ENCODE assay signal across 1 cellular context in genomic region chr7:127107601-127108007, GRCh38.
TF ChIP-seq lines count a peak whose summit lies in the region.

No MANE protein-coding gene starts in this region.

TF ChIP-seq in K562, 482 proteins besides CTCF, POLR2A, EP300 and RAD21 (continued from another document and continues in another):
- TF ChIP-seq TGIF2 (CRISPR knock-in tag; IDR thresholded peaks at IDR 0.05) = no peak
- no peak for TF ChIP-seq THRB (CRISPR knock-in tag; conservative IDR thresholded peaks at IDR 0.05)
- no peak for TF ChIP-seq CLOCK (CRISPR knock-in tag; IDR thresholded peaks at IDR 0.05; ENCODE audit: borderline replicate concordance)
- TF ChIP-seq DDX20 (tag; IDR thresholded peaks at IDR 0.05; ENCODE audit: low read depth) = peak; percentile 59; the same call in 1 of the 2 replicates
- no peak for TF ChIP-seq IRF1 (CRISPR knock-in tag; IDR thresholded peaks at IDR 0.05; ENCODE audit: borderline replicate concordance)
- TF ChIP-seq ZNF644 (tag; IDR thresholded peaks at IDR 0.05; ENCODE audit: low read depth) = peak; percentile 91; the same call in 1 of the 2 replicates
- no peak for TF ChIP-seq TRIM24 (IDR thresholded peaks at IDR 0.05)
- TF ChIP-seq FOXK2 (conservative IDR thresholded peaks at IDR 0.05 in 1 of 2, IDR thresholded peaks at IDR 0.05 in 1 of 2; ENCODE audit: low read depth in 2 of 2) = no peak
- no peak for TF ChIP-seq LEF1 (IDR thresholded peaks at IDR 0.05)
- peak; percentile 92; the same call in 1 of the 2 replicates for TF ChIP-seq DMBX1 (CRISPR knock-in tag; IDR thresholded peaks at IDR 0.05; ENCODE audit: borderline replicate concordance)
- no peak for TF ChIP-seq ZNF551 (CRISPR knock-in tag; IDR thresholded peaks at IDR 0.05)
- TF ChIP-seq ZNF584 (CRISPR knock-in tag; IDR thresholded peaks at IDR 0.05; ENCODE audit: low read depth) = 0 out of 2 replicates have a peak, but pooled peaks have one; percentile 68
- TF ChIP-seq E2F5 (CRISPR knock-in tag; IDR thresholded peaks at IDR 0.05) = no peak
- no peak for TF ChIP-seq EGR1 (conservative IDR thresholded peaks at IDR 0.05)
- no peak for TF ChIP-seq SIRT6 (IDR thresholded peaks at IDR 0.05; ENCODE audit: low read depth, low read length)
- TF ChIP-seq REST (CRISPR knock-in tag; IDR thresholded peaks at IDR 0.05; ENCODE audit: low read depth) = peak; percentile 99
- TF ChIP-seq ZNF668 (CRISPR knock-in tag; IDR thresholded peaks at IDR 0.05) = peak; percentile 45; the same call in 1 of the 2 replicates
- no peak for TF ChIP-seq TCFL5 (CRISPR knock-in tag; conservative IDR thresholded peaks at IDR 0.05)
- TF ChIP-seq MEIS2 (IDR thresholded peaks at IDR 0.05; ENCODE audit: partially characterized antibody) = no peak
- TF ChIP-seq MCM5 (IDR thresholded peaks at IDR 0.05; ENCODE audit: low read depth) = no peak
- no peak for TF ChIP-seq ZNF436 (CRISPR knock-in tag; IDR thresholded peaks at IDR 0.05)
- no peak for TF ChIP-seq DLX4 (CRISPR knock-in tag; IDR thresholded peaks at IDR 0.05)
- TF ChIP-seq SLC30A9 (CRISPR knock-in tag; IDR thresholded peaks at IDR 0.05) = no peak
- no peak for TF ChIP-seq ILK (tag; IDR thresholded peaks at IDR 0.05; ENCODE audit: borderline replicate concordance, low read depth)
- no peak for TF ChIP-seq SRSF7 (optimal IDR thresholded peaks at IDR 0.05; ENCODE audit: low read depth, low read length)
- peak; percentile 73; the same call in 1 of the 2 replicates for TF ChIP-seq ZNF583 (CRISPR knock-in tag; IDR thresholded peaks at IDR 0.05)
- no peak for TF ChIP-seq MAFK (IDR thresholded peaks at IDR 0.05; ENCODE audit: low read length)
- TF ChIP-seq U2AF2 (optimal IDR thresholded peaks at IDR 0.05; ENCODE audit: low read depth, low read length) = no peak
- no peak for TF ChIP-seq ATF7 (IDR thresholded peaks at IDR 0.05)
- TF ChIP-seq ETV5 (CRISPR knock-in tag; IDR thresholded peaks at IDR 0.05; ENCODE audit: low read depth) = no peak
- no peak for TF ChIP-seq SETDB1 (IDR thresholded peaks at IDR 0.05; ENCODE audit: low read length)
- peak; percentile 97 for TF ChIP-seq CHAMP1 (IDR thresholded peaks at IDR 0.05)
- TF ChIP-seq TOE1 (IDR thresholded peaks at IDR 0.05; ENCODE audit: borderline replicate concordance) = no peak
- TF ChIP-seq TOE1 (CRISPR knock-in tag; IDR thresholded peaks at IDR 0.05; ENCODE audit: borderline replicate concordance, low read depth) = no peak
- no peak for TF ChIP-seq ZNF407 (IDR thresholded peaks at IDR 0.05; ENCODE audit: low read depth)
- TF ChIP-seq ZNF766 (CRISPR knock-in tag; conservative IDR thresholded peaks at IDR 0.05) = peak; percentile 94
- TF ChIP-seq ZBTB17 (CRISPR knock-in tag; IDR thresholded peaks at IDR 0.05) = no peak
- TF ChIP-seq ZNF23 (CRISPR knock-in tag; IDR thresholded peaks at IDR 0.05) = 0 out of 2 replicates have a peak, but pooled peaks have one; percentile 60
- TF ChIP-seq CHD4 (IDR thresholded peaks at IDR 0.05; ENCODE audit: insufficient read depth, insufficient replicate concordance, low read depth, low read length, poor library complexity, severe bottlenecking) = no peak
- TF ChIP-seq SMARCA4 (IDR thresholded peaks at IDR 0.05) = no peak
- TF ChIP-seq HEY1 (CRISPR knock-in tag; IDR thresholded peaks at IDR 0.05; ENCODE audit: borderline replicate concordance) = no peak
- TF ChIP-seq FUS (optimal IDR thresholded peaks at IDR 0.05; ENCODE audit: low read depth, low read length) = no peak
- peak; percentile 99 for TF ChIP-seq MIER1 (IDR thresholded peaks at IDR 0.05; ENCODE audit: low read depth)
- TF ChIP-seq SAFB (IDR thresholded peaks at IDR 0.05; ENCODE audit: borderline replicate concordance, low read depth, low read length) = no peak
- TF ChIP-seq PHB (CRISPR knock-in tag; IDR thresholded peaks at IDR 0.05) = no peak
- TF ChIP-seq TAF9B (IDR thresholded peaks at IDR 0.05; ENCODE audit: partially characterized antibody) = no peak
- no peak for TF ChIP-seq RFX5 (IDR thresholded peaks at IDR 0.05; ENCODE audit: low read depth, low read length)
- TF ChIP-seq GATA2 (CRISPR knock-in tag; IDR thresholded peaks at IDR 0.05) = no peak
- TF ChIP-seq CEBPB (tag; IDR thresholded peaks at IDR 0.05) = no peak
